In the genomic region with DNA sequence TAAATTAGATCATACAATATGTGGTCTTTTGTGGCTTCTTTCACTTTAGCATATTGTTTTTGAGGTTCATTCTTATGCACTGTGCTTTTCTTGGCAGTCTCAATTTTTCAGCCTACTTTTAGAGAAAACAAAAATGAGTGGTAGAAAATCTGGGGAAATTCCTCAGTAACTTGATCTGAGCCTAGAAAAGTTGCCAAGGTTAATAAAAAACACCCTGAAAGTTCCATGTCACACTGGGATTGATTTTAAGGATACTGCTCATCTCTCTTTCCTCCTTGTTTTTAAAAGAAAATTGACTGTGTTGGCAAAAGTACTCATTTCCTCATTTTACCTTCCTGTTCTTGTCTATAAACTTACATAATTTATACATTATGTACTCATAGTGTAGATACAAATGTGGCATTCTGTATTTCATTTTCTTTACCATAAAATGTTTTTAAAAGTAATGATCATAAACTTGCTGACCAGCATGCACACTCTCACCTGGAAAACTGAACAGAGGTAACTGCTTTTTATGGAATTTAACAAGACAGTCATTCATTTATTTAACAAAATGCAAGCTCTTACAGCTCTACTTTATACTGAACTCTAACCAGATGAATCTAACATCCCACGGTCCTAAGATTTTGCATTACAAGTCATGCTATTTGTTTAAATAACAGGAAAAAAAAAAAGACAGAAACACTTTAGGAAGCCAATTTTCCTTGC, we compare ENCODE assay signal across 11 cellular contexts. TPM values are rescaled to one million over a fixed set of nuclear protein-coding genes. Genes with fewer than 3 reads are reported as not detected.
DNase-seq lines count a peak whose midpoint lies in the region; ATAC-seq and TF ChIP-seq lines count a peak whose summit lies in the region.
"Had no signal": no experiment of that assay in that cellular context is flagged by ENCODE, and none has a peak within 500 bp of the region (broad histone marks: within the 10 kb centered on the region; RNA-seq: fewer than 3 reads in every experiment).

No MANE protein-coding gene starts in this region.

- no peaks in the 10 kb centered on the region for H3K9me3 ChIP-seq in BLaER1 treated with 17β-estradiol and CSF1 and Interleukin-3, amounts not matched to agents 10 nM and 100 nM (replicated peaks in 1 of 11)
- H3K9me3 ChIP-seq in esophagus muscularis mucosa: no peaks in the 10 kb centered on the region
- H3K9me3 ChIP-seq: body of pancreas had no signal

- no peaks in the 10 kb centered on the region for H3K9me3 Mint-ChIP-seq in activated T-helper 2 cell treated with anti-CD3 and anti-CD28 coated beads, Interferon-gamma antibody, Interleukin-2, Interleukin-4, amounts not matched to agents 10 μg/mL and 5 μg/mL and 100 μg/mL, durations not matched to agents 14 hours and 24 hours and 36 hours

- DNase-seq in activated T-helper 2 cell treated with anti-CD3 and anti-CD28 coated beads, Interferon-gamma antibody, Interleukin-2, Interleukin-4, amounts not matched to agents 10 μg/mL and 5 μg/mL and 100 μg/mL, durations not matched to agents 14 hours and 24 hours and 36 hours (ENCODE audit: low spot score): no peak
- peak; percentile 47 for DNase-seq in myocyte (ENCODE audit: low read depth)
- no peak for DNase-seq in NCI-H526 (lab: John Stamatoyannopoulos, UW)
- no peak for DNase-seq in omental fat pad (ENCODE audit: low spot score)
- no peak for DNase-seq in retina
- no peak for DNase-seq in esophagus muscularis mucosa (ENCODE audit: extremely low spot score)
- DNase-seq: DND-41, SW 1271 had no signal

- H3K27me3 Mint-ChIP-seq in activated T-helper 2 cell treated with anti-CD3 and anti-CD28 coated beads, Interferon-gamma antibody, Interleukin-2, Interleukin-4, amounts not matched to agents 10 μg/mL and 5 μg/mL and 100 μg/mL, durations not matched to agents 14 hours and 24 hours and 36 hours (ENCODE audit: low read depth): no peaks in the 10 kb centered on the region

- no peaks in the 10 kb centered on the region for H3K27me3 ChIP-seq in BLaER1 treated with 17β-estradiol and CSF1 and Interleukin-3, amounts not matched to agents 10 nM and 100 nM
- H3K27me3 ChIP-seq in esophagus muscularis mucosa: no peaks in the 10 kb centered on the region
- H3K27me3 ChIP-seq: body of pancreas had no signal

- peak overlapping the region in 6 of 11 experiments; percentile 21 to 74 (median 70); a peak in 12 of 22 replicates for H3K4me2 ChIP-seq in BLaER1 treated with 17β-estradiol and CSF1 and Interleukin-3, amounts not matched to agents 10 nM and 100 nM

- ATAC-seq in HG02610 (IDR thresholded peaks at IDR 0.05; ENCODE audit: unreplicated experiment): peak; percentile 5
- no peak for ATAC-seq in omental fat pad (ENCODE audit: low FRiP score)
- ATAC-seq: body of pancreas had no signal

- H3K36me3 ChIP-seq in BLaER1 treated with 17β-estradiol and CSF1 and Interleukin-3, amounts not matched to agents 10 nM and 100 nM: no peaks in the 10 kb centered on the region
- H3K36me3 ChIP-seq in esophagus muscularis mucosa: no peaks in the 10 kb centered on the region

- no peak overlapping the region for H3K4me3 ChIP-seq in BLaER1 treated with 17β-estradiol and CSF1 and Interleukin-3, amounts not matched to agents 10 nM and 100 nM
- no peak overlapping the region for H3K4me3 ChIP-seq in esophagus muscularis mucosa
- H3K4me3 ChIP-seq: body of pancreas had no signal

- peaks cover 41% of the 10 kb centered on the region for H3K4me1 Mint-ChIP-seq in activated T-helper 2 cell treated with anti-CD3 and anti-CD28 coated beads, Interferon-gamma antibody, Interleukin-2, Interleukin-4, amounts not matched to agents 10 μg/mL and 5 μg/mL and 100 μg/mL, durations not matched to agents 14 hours and 24 hours and 36 hours (ENCODE audit: low read depth)

- no peak for TF ChIP-seq CTCF in omental fat pad (IDR thresholded peaks at IDR 0.05)
- TF ChIP-seq CTCF in esophagus muscularis mucosa (IDR thresholded peaks at IDR 0.05): no peak

- peak overlapping the region; percentile 30 for H3K4me3 Mint-ChIP-seq in activated T-helper 2 cell treated with anti-CD3 and anti-CD28 coated beads, Interferon-gamma antibody, Interleukin-2, Interleukin-4, amounts not matched to agents 10 μg/mL and 5 μg/mL and 100 μg/mL, durations not matched to agents 14 hours and 24 hours and 36 hours (ENCODE audit: low read depth)

- H3K27ac ChIP-seq in BLaER1 treated with 17β-estradiol and CSF1 and Interleukin-3, amounts not matched to agents 10 nM and 100 nM: peak overlapping the region in 5 of 11 experiments; percentile 26 to 68 (median 61); a peak in 9 of 22 replicates
- no peak overlapping the region for H3K27ac ChIP-seq in esophagus muscularis mucosa (replicated peaks in 1 of 4)

- 43% methylated on average over 1 of the region's 1 CpG for WGBS in esophagus muscularis mucosa

- H4K20me1 ChIP-seq in BLaER1 treated with 17β-estradiol and CSF1 and Interleukin-3, amounts not matched to agents 10 nM and 100 nM: no peaks in the 10 kb centered on the region

- peaks cover 0 to 47% (median 22%) of the 10 kb centered on the region in 10 experiments; a peak in 15 of 20 replicates for H3K4me1 ChIP-seq in BLaER1 treated with 17β-estradiol and CSF1 and Interleukin-3, amounts not matched to agents 10 nM and 100 nM
- peaks cover 0 to 10% (median 7%) of the 10 kb centered on the region in 4 donors for H3K4me1 ChIP-seq in esophagus muscularis mucosa

- no peak for TF ChIP-seq EP300 in esophagus muscularis mucosa (IDR thresholded peaks at IDR 0.05)

- H3K27ac Mint-ChIP-seq in activated T-helper 2 cell treated with anti-CD3 and anti-CD28 coated beads, Interferon-gamma antibody, Interleukin-2, Interleukin-4, amounts not matched to agents 10 μg/mL and 5 μg/mL and 100 μg/mL, durations not matched to agents 14 hours and 24 hours and 36 hours: peak overlapping the region; percentile 81

- no peak for TF ChIP-seq POLR2A in esophagus muscularis mucosa (IDR thresholded peaks at IDR 0.05; ENCODE audit: low read depth)

- intact Hi-C loops in activated T-helper 2 cell treated with anti-CD3 and anti-CD28 coated beads, Interferon-gamma antibody, Interleukin-2, Interleukin-4, amounts not matched to agents 10 μg/mL and 5 μg/mL and 100 μg/mL, durations not matched to agents 14 hours and 24 hours and 36 hours (cut with micrococcal nuclease): loop anchor here (1.0 to 10.0 kb wide), 8 partner anchors 17 to 438 kb away; partner anchors contain the start of gene SH3BP5
- intact Hi-C loops in esophagus muscularis mucosa (cut with DNase I): no loop called here

- peaks cover under 1% of the 10 kb centered on the region for H3K36me3 Mint-ChIP-seq in activated T-helper 2 cell treated with anti-CD3 and anti-CD28 coated beads, Interferon-gamma antibody, Interleukin-2, Interleukin-4, amounts not matched to agents 10 μg/mL and 5 μg/mL and 100 μg/mL, durations not matched to agents 14 hours and 24 hours and 36 hours (ENCODE audit: low read depth)

- peak overlapping the region in 2 of 11 experiments; percentile 6 to 7; a peak in 2 of 22 replicates for H3K9ac ChIP-seq in BLaER1 treated with 17β-estradiol and CSF1 and Interleukin-3, amounts not matched to agents 10 nM and 100 nM

RNA-seq across cellular contexts. Expression of gene SH3BP5, which starts 28.6 kb away (rescaled TPM):
- 14.8 and 15.0 TPM in 2 replicates for total RNA-seq in activated T-helper 2 cell treated with anti-CD3 and anti-CD28 coated beads, Interferon-gamma antibody, Interleukin-2, Interleukin-4, amounts not matched to agents 10 μg/mL and 5 μg/mL and 100 μg/mL, durations not matched to agents 14 hours and 24 hours and 36 hours
- total RNA-seq in myocyte (12.2 and 13.6 TPM in 2 replicates), omental fat pad (100 to 1,000 TPM in 1 of 4 donors, 10 to 100 TPM in 3; 71.1 to 114 (median 88.4) TPM), esophagus muscularis mucosa (10 to 100 TPM; 26.2 to 56.5 (median 38.2) TPM)
- 40.8 TPM for polyA plus RNA-seq in myocyte (2012)
